In the genomic region with DNA sequence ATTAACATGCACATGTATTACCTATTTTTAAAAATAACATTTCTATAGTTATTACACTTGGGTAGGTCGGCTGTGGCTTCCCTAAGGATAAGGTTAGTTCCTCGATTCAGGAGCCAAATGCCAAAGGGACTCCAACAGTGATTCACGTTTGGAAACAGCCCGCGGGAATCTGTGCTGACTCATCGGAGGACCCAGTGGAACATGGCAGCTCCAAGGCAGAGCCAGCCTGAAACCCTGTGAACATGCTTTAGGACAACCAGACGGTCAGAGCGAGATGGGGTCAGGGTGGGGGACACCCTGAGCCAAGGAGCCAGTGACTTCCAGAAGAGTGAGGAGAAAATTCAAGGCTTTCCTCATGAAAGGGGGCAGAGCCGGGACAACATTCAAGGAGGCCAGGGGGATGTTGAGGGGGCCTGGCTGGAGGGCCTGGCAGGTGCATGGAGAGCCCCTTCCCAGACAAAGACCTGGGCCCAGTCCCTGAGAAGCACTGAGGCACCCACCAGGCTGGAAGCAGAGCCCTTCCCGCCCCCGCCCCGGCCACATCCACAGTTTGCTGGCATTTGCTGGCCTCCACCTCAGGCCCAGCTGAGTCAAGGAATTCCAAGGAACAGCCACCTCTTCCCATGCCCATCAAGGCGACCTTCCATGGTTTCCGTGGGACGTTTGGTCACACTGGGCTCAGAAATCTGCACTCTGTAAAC, we compare ENCODE assay signal across 8 cellular contexts.
DNase-seq lines count a peak whose midpoint lies in the region; ATAC-seq and TF ChIP-seq lines count a peak whose summit lies in the region.

No MANE protein-coding gene starts in this region.

- no peak overlapping the region for H3K4me3 ChIP-seq in AG04450 (ENCODE audit: low read depth, low read length)
- no peak overlapping the region for H3K4me3 ChIP-seq in SJSA1
- no peak overlapping the region for H3K4me3 ChIP-seq in neural progenitor cell

- H3K27me3 ChIP-seq in AG04450 (ENCODE audit: control insufficient read depth, insufficient read depth, low read length) = no peaks in the 10 kb centered on the region
- H3K27me3 ChIP-seq in SJSA1 (replicated peaks) = no peaks in the 10 kb centered on the region
- H3K27me3 ChIP-seq in neural progenitor cell = no peaks in the 10 kb centered on the region

- H3K27me3 Mint-ChIP-seq in neural progenitor cell (ENCODE audit: insufficient read depth, low read depth) = peaks cover 14% of the 10 kb centered on the region

- H3K9me3 ChIP-seq in AG04450 (ENCODE audit: control insufficient read depth, insufficient read depth, low read length) (peaks cover 2% of the 10 kb centered on the region; the same call in 1 of the 2 replicates), SJSA1 (replicated peaks) (no peaks in the 10 kb centered on the region), neural progenitor cell (ENCODE audit: low read depth) (no peaks in the 10 kb centered on the region)

- CTCF ChIA-PET in AG04450 (lab: Charles Lee) = interaction anchor here (1.0 kb wide), 1 partner anchor 153 kb away, joined by 5 read pairs; a partner anchor contains a TSS

- no peaks in the 10 kb centered on the region for H4K20me1 ChIP-seq in neural progenitor cell (ENCODE audit: low read depth)

- H3F3A ChIP-seq in neural progenitor cell (ENCODE audit: low read depth) = peaks cover 4% of the 10 kb centered on the region

- no peaks in the 10 kb centered on the region for H3K79me2 ChIP-seq in neural progenitor cell (ENCODE audit: low read depth)

- H3K9ac ChIP-seq in neural progenitor cell = no peak overlapping the region

- peaks cover 20% of the 10 kb centered on the region for H3K4me1 Mint-ChIP-seq in neural progenitor cell

- no peak for ATAC-seq in HG02840 (IDR thresholded peaks at IDR 0.05; ENCODE audit: low FRiP score, unreplicated experiment)
- no peak for ATAC-seq in GM21423 (IDR thresholded peaks at IDR 0.05; ENCODE audit: unreplicated experiment)

- H3K9me3 Mint-ChIP-seq in neural progenitor cell = no peaks in the 10 kb centered on the region

- H3K27ac Mint-ChIP-seq in neural progenitor cell = peak overlapping the region; percentile 37

- no peak for TF ChIP-seq CTCF in AG04450 (IDR thresholded peaks at IDR 0.05; ENCODE audit: low read depth, low read length)
- no peak for TF ChIP-seq CTCF in neural progenitor cell (IDR thresholded peaks at IDR 0.05)

- no peak overlapping the region for H3K4me2 ChIP-seq in neural progenitor cell

- DNase-seq in AG04450 (ENCODE audit: low read depth, low spot score) (no peak), SJSA1 (ENCODE audit: low read depth in 1 of 2, low spot score in 2 of 2) (peak; percentile 64 to 84), fibroblast of peridontal ligament (ENCODE audit: extremely low read depth) (peak; percentile 85), neural progenitor cell (ENCODE audit: low spot score) (no peak), middle frontal gyrus (ENCODE audit: extremely low spot score, low spot score) (no peak)
- no peak for DNase-seq in activated T-cell treated with anti-CD3 and anti-CD28 coated beads, Interleukin-2, amount 50 U/mL, for 48 hours

- peak overlapping the region; percentile 28 for H2AFZ ChIP-seq in neural progenitor cell (replicated peaks)

- H3K27ac ChIP-seq in AG04450 (ENCODE audit: low read depth, low read length) = peak overlapping the region; percentile 95
- H3K27ac ChIP-seq in SJSA1 = peak overlapping the region; percentile 34
- no peak overlapping the region for H3K27ac ChIP-seq in neural progenitor cell

- H3K4me3 Mint-ChIP-seq in neural progenitor cell = no peak overlapping the region

- H3K36me3 ChIP-seq in SJSA1 = no peaks in the 10 kb centered on the region
- no peaks in the 10 kb centered on the region for H3K36me3 ChIP-seq in neural progenitor cell

- H3K4me1 ChIP-seq in SJSA1 (replicated peaks) = peaks cover 31% of the 10 kb centered on the region
- peaks cover 19% of the 10 kb centered on the region for H3K4me1 ChIP-seq in neural progenitor cell

- H3K36me3 Mint-ChIP-seq in neural progenitor cell = no peaks in the 10 kb centered on the region

- POLR2A ChIA-PET in AG04450 (lab: Yijun Ruan, JAX) = interaction anchor here (1.3 to 2.1 kb wide), 4 partner anchors 8 to 153 kb away, joined by 3 to 19 read pairs (median 10); a partner anchor contains a TSS

Comparison
In these comparisons a context has a peak if more than half of its experiments do, and no peak if none do; other contexts are left out.
1. DNase-seq: peak in SJSA1 (2 of 2) and fibroblast of peridontal ligament (single experiment); none in AG04450 (single experiment), neural progenitor cell (single experiment), activated T-cell treated with anti-CD3 and anti-CD28 coated beads, Interleukin-2, amount 50 U/mL, for 48 hours (0 of 2) and middle frontal gyrus (single experiment).